Comparison of ENCODE assay signal across 1 cellular context in genomic region chr11:2837096-2837601, GRCh38.
TF ChIP-seq lines count a peak whose summit lies in the region.

No MANE protein-coding gene starts in this region.

TF ChIP-seq in A549, 52 proteins besides CTCF, POLR2A, EP300 and RAD21 (continued from another document):
- no peak for TF ChIP-seq USF2 (IDR thresholded peaks at IDR 0.05)
- no peak for TF ChIP-seq E2F6 (IDR thresholded peaks at IDR 0.05; ENCODE audit: borderline replicate concordance, low read depth)
- TF ChIP-seq SMC3 (IDR thresholded peaks at IDR 0.05): no peak
